ENCODE assay signal across 21 cellular contexts in the genomic region with DNA sequence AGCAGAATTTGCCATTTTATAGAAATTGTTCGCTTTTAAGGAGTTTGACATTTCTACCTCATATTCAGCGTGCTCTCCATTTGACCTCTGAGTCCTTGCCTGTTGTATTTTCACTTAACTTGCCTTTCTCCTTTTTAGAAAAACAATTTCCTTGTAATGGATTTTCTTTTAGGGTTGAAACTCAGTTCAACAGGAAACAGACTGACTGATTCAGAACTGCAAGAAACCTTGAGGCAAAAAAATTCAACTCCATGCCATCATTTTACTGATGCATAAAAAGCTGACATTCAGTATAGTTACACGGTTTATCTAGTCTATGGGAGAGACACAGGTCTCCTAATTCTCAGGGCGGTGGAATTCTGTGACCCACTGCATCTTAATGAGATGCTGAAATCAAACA.
"Had no signal": no experiment of that assay in that cellular context is flagged by ENCODE, and none has a peak within 500 bp of the region (broad histone marks: within the 10 kb centered on the region; RNA-seq: fewer than 3 reads in every experiment).

No MANE protein-coding gene starts in this region.

- H3K27ac Mint-ChIP-seq: activated naive CD4-positive, alpha-beta T cell treated with anti-CD3 and anti-CD28 coated beads, Interleukin-2, amount 50 U/mL, for 72 hours; activated T-helper 1 cell treated with anti-CD3 and anti-CD28 coated beads, Interleukin-12 subunit alpha, Interleukin-12 subunit beta, Interleukin-2, Interleukin-4 antibody, amounts not matched to agents 30 ng/mL and 10 ng/mL and 1 ng/mL, durations not matched to agents 14 hours and 24 hours and 36 hours; dendritic cell treated with granulocyte-macrophage colony-stimulating factor and Interleukin-4, amounts not matched to agents 40 ng/mL and 50 ng/mL, for 4 days; naive B cell; neural progenitor cell; stimulated activated naive B cell treated with anti-CD40 and anti-IgM and Interleukin-4, amounts not matched to agents 10 μg/mL and 1 μg/mL and 100 μg/mL, for 72 hours; T-helper 2 cell treated with Interferon-gamma antibody and Interleukin-4, amounts not matched to agents 5 μg/mL and 100 μg/mL, for 36 hours; WTC11 had no signal

- FAIRE-seq: pancreas, TTC549 had no signal

- H3K27me3 Mint-ChIP-seq: dendritic cell treated with granulocyte-macrophage colony-stimulating factor and Interleukin-4, amounts not matched to agents 40 ng/mL and 50 ng/mL, for 4 days; naive B cell; stimulated activated naive B cell treated with anti-CD40 and anti-IgM and Interleukin-4, amounts not matched to agents 10 μg/mL and 1 μg/mL and 100 μg/mL, for 72 hours had no signal

- ATAC-seq: activated naive CD4-positive, alpha-beta T cell treated with anti-CD3 and anti-CD28 coated beads, Interleukin-2, amount 50 U/mL, for 72 hours; foreskin keratinocyte; pancreas; stimulated activated naive B cell treated with anti-CD40 and anti-IgM and Interleukin-4, amounts not matched to agents 10 μg/mL and 1 μg/mL and 100 μg/mL, for 72 hours; upper lobe of right lung; WTC11 had no signal

- DNase-seq: activated CD4-positive, alpha-beta T cell treated with anti-CD3 and anti-CD28 coated beads for 4 hours; activated gamma-delta T cell treated with Interleukin-2 at 50 U/mL for 16 hours; adrenal gland; effector memory CD4-positive, alpha-beta T cell; foreskin keratinocyte; glutamatergic neuron; hippocampal formation; islet precursor cell; left ventricle myocardium inferior; naive B cell; pancreas; sigmoid colon; stimulated activated naive B cell treated with anti-CD40 and anti-IgM and Interleukin-4, amounts not matched to agents 10 μg/mL and 1 μg/mL and 100 μg/mL, for 72 hours; upper lobe of right lung had no signal

- H3K4me3 Mint-ChIP-seq: activated T-helper 1 cell treated with anti-CD3 and anti-CD28 coated beads, Interleukin-12 subunit alpha, Interleukin-12 subunit beta, Interleukin-2, Interleukin-4 antibody, amounts not matched to agents 30 ng/mL and 10 ng/mL and 1 ng/mL, durations not matched to agents 14 hours and 24 hours and 36 hours; dendritic cell treated with granulocyte-macrophage colony-stimulating factor and Interleukin-4, amounts not matched to agents 40 ng/mL and 50 ng/mL, for 4 days; naive B cell; neural progenitor cell; stimulated activated naive B cell treated with anti-CD40 and anti-IgM and Interleukin-4, amounts not matched to agents 10 μg/mL and 1 μg/mL and 100 μg/mL, for 72 hours; T-helper 2 cell treated with Interferon-gamma antibody and Interleukin-4, amounts not matched to agents 5 μg/mL and 100 μg/mL, for 36 hours; WTC11 had no signal

- H3K4me1 Mint-ChIP-seq: naive B cell; neural progenitor cell; stimulated activated naive B cell treated with anti-CD40 and anti-IgM and Interleukin-4, amounts not matched to agents 10 μg/mL and 1 μg/mL and 100 μg/mL, for 72 hours; WTC11 had no signal

- H3K9me3 Mint-ChIP-seq: activated T-helper 1 cell treated with anti-CD3 and anti-CD28 coated beads, Interleukin-12 subunit alpha, Interleukin-12 subunit beta, Interleukin-2, Interleukin-4 antibody, amounts not matched to agents 30 ng/mL and 10 ng/mL and 1 ng/mL, durations not matched to agents 14 hours and 24 hours and 36 hours; dendritic cell treated with granulocyte-macrophage colony-stimulating factor and Interleukin-4, amounts not matched to agents 40 ng/mL and 50 ng/mL, for 4 days; neural progenitor cell; stimulated activated naive B cell treated with anti-CD40 and anti-IgM and Interleukin-4, amounts not matched to agents 10 μg/mL and 1 μg/mL and 100 μg/mL, for 72 hours; T-helper 2 cell treated with Interferon-gamma antibody and Interleukin-4, amounts not matched to agents 5 μg/mL and 100 μg/mL, for 36 hours; WTC11 had no signal

- H3K36me3 Mint-ChIP-seq: naive B cell; neural progenitor cell; stimulated activated naive B cell treated with anti-CD40 and anti-IgM and Interleukin-4, amounts not matched to agents 10 μg/mL and 1 μg/mL and 100 μg/mL, for 72 hours; WTC11 had no signal
